Comparison of ENCODE assay signal across 8 cellular contexts in the genomic region with DNA sequence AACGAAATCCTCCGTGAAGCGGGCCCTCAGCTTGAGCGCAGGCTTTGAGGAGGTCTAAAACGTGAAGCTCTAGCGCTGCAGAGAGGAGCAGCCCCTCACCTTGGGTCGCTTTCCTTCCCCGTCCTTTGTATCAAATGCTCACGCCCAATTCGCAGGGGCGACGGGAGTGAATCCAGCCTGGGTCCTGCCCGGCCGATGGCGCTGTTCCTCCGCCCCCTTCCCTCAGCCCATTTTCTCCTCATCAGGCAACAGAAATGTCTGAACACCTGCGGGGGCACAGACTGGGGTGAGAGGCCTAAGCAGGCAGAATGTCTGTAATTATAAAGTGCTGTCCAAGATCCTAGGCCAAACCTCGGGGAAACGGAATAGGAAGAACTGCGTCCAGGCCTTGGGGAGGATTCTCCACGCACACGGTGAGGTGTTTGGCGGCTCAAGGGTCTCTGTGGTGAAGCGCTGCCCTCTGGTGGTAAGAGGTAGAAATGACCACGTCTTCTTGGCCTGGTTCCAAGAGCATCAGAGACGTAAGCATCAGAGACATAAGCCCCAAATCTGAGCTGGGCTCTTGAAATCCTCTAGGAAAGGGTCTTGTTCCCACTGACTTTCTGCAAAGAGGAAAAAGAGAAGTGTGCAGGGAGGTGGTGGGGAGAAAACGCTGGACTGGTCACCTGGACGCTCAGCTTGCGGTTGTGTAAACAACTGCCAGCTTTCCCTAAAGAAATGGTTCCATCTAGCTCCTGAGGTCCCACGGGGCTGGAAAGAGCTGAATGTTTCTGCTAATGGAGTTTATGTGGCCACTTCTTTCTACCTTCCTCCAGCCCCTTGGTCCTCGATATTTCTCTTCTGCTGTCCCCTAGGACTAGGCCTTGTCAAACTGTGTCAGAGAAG.
DNase-seq lines count a peak whose midpoint lies in the region; ATAC-seq and TF ChIP-seq lines count a peak whose summit lies in the region.

No MANE protein-coding gene starts in this region.

- H3K4me2 ChIP-seq in KMS-11 (no peak overlapping the region), osteoblast (ENCODE audit: insufficient read depth, low read length) (no peak overlapping the region)

- ATAC-seq in HG03460 (IDR thresholded peaks at IDR 0.05; ENCODE audit: unreplicated experiment): no peak

- no peak for TF ChIP-seq POLR2A in thyroid gland (IDR thresholded peaks at IDR 0.05)

- H3K4me3 ChIP-seq in KMS-11 (IDR thresholded peaks at IDR 0.05; ENCODE audit: insufficient read depth, low read depth, low read length) (no peak overlapping the region), osteoblast (ENCODE audit: insufficient read depth, low read length) (no peak overlapping the region), thyroid gland (replicated peaks in 1 of 3) (no peak overlapping the region)

- H4K20me1 ChIP-seq in KMS-11 (ENCODE audit: insufficient read depth) (no peaks in the 10 kb centered on the region), osteoblast (ENCODE audit: insufficient read depth, low read length) (no peaks in the 10 kb centered on the region)

- peak; percentile 8 for DNase-seq in DMS79 (lab: John Stamatoyannopoulos, UW)
- peak; percentile 75 for DNase-seq in RPMI8226
- peak; percentile 57 for DNase-seq in activated T-helper 9 cell treated with anti-CD3 and anti-CD28 coated beads, Interleukin-2, amount 50 U/mL, for 16 hours (ENCODE audit: low read depth)
- DNase-seq in germinal center (ENCODE audit: low spot score): peak; percentile 77
- peak; percentile 56 for DNase-seq in osteoblast (ENCODE audit: insufficient read length, low spot score, missing footprints)
- DNase-seq in thyroid gland: peak; percentile 58 to 67

- peak; percentile 80 for TF ChIP-seq CTCF in KMS-11 (conservative IDR thresholded peaks at IDR 0.05; ENCODE audit: low read depth, low read length)
- peak; percentile 83 for TF ChIP-seq CTCF in osteoblast (IDR thresholded peaks at IDR 0.05; ENCODE audit: extremely low read depth, low read depth, low read length)
- TF ChIP-seq CTCF in thyroid gland (IDR thresholded peaks at IDR 0.05): peak; percentile 58 to 81 (median 78)

- H3K4me1 ChIP-seq in KMS-11 (ENCODE audit: low read depth, poor library complexity, severe bottlenecking) (peaks cover 9% of the 10 kb centered on the region), osteoblast (ENCODE audit: insufficient read depth, low read length) (no peaks in the 10 kb centered on the region), thyroid gland (no peaks in the 10 kb centered on the region)

- H2AFZ ChIP-seq in KMS-11 (ENCODE audit: low read depth): peak overlapping the region; percentile 26; the same call in 1 of the 2 replicates
- H2AFZ ChIP-seq in osteoblast (ENCODE audit: low read length): no peak overlapping the region

- H3K79me2 ChIP-seq in KMS-11 (ENCODE audit: insufficient read depth, low read depth) (no peaks in the 10 kb centered on the region), osteoblast (ENCODE audit: insufficient read depth, low read length) (no peaks in the 10 kb centered on the region)

- H3K27ac ChIP-seq in KMS-11: no peak overlapping the region
- H3K27ac ChIP-seq in osteoblast (ENCODE audit: low read depth, low read length): no peak overlapping the region
- no peak overlapping the region for H3K27ac ChIP-seq in thyroid gland

- intact Hi-C loops in thyroid gland (cut with DNase I): loop anchor here (5.0 kb wide), 1 partner anchor 149 kb away; no protein-coding TSS in a partner anchor

- H3K9me3 ChIP-seq in osteoblast (ENCODE audit: low read depth, low read length) (no peaks in the 10 kb centered on the region), thyroid gland (no peaks in the 10 kb centered on the region)

- H3K36me3 ChIP-seq in KMS-11 (ENCODE audit: insufficient read depth) (no peaks in the 10 kb centered on the region), osteoblast (ENCODE audit: insufficient read depth, low read length) (no peaks in the 10 kb centered on the region), thyroid gland (no peaks in the 10 kb centered on the region)

- no peak overlapping the region for H3K9ac ChIP-seq in KMS-11

- 19 to 20% methylated on average over 27 to 30 of the region's 31 CpGs for WGBS in thyroid gland, 2 donors

- no peaks in the 10 kb centered on the region for H3K27me3 ChIP-seq in KMS-11 (ENCODE audit: insufficient read depth, low read depth)
- H3K27me3 ChIP-seq in osteoblast (ENCODE audit: insufficient read depth, low read length): peaks cover 5% of the 10 kb centered on the region
- no peaks in the 10 kb centered on the region for H3K27me3 ChIP-seq in thyroid gland

Comparison
In these comparisons a context has a peak if more than half of its experiments do, and no peak if none do; other contexts are left out.
1. DNase-seq: peak in every context shown above with its lines; median percentile 77 in germinal center; 75 in RPMI8226; 62 in thyroid gland; 57 in activated T-helper 9 cell treated with anti-CD3 and anti-CD28 coated beads, Interleukin-2, amount 50 U/mL, for 16 hours; 56 in osteoblast; 8 in DMS79.